17 cellular contexts compared by ENCODE assay signal in the genomic region with DNA sequence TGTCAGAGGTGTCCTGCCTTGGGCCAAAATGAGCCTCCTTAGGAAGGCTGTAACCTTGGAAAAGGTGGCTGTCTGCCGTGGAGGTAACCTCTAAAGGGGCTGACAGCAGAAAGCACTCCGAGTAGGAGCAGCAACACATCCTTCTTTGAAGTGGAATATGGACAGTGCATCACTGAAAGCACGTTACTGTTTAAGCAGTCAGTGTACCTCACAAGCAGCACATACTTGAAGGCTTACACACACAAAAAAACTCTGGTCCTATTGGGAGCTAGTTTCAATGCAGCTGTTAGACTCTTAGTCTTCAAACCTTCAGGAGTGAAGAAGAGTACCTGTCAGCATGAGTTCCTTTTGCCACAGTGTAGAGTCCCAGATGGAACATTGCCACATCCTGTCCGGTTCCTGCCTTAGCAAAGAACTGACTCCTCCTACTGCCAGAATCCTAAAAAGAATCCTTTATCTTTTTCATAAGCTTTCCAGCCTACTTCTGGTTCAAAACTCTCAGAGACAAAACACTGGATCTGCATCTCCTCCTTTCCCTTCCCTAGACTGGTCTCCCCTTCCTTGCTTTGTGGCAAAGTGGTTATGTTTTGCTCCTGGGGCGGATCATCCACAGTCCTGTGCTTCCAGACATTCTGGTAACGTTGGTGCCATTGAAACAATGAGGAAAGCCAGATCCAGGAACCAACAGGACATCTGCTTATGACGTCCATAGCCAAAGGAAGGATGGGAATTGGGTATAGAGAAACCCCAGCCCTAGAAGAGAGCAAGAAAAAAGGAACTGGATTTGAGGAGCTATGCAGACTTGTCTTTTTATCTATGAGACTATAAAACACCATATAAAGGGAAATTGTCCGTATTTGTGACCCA. TPM values are rescaled to one million over a fixed set of nuclear protein-coding genes. Genes with fewer than 3 reads are reported as not detected.
DNase-seq lines count a peak whose midpoint lies in the region; ATAC-seq and TF ChIP-seq lines count a peak whose summit lies in the region.
"Had no signal": no experiment of that assay in that cellular context is flagged by ENCODE, and none has a peak within 500 bp of the region (broad histone marks: within the 10 kb centered on the region; RNA-seq: fewer than 3 reads in every experiment).

No MANE protein-coding gene starts in this region.

- H3K36me3 ChIP-seq in PC-3 (ENCODE audit: low read depth, low read length) (no peaks in the 10 kb centered on the region), smooth muscle cell (ENCODE audit: low read depth) (no peaks in the 10 kb centered on the region)

- H3K9me2 ChIP-seq in PC-3 (replicated peaks; ENCODE audit: low read length) = no peaks in the 10 kb centered on the region

- H3K4me1 Mint-ChIP-seq in activated CD4-positive, alpha-beta T cell treated with anti-CD3 and anti-CD28 coated beads, Interleukin-2, amount 10 ng/mL, durations not matched to agents 24 days and 14 days = peaks cover 5% of the 10 kb centered on the region
- peaks cover 10% of the 10 kb centered on the region for H3K4me1 Mint-ChIP-seq in T-helper 17 cell

- no peak overlapping the region for H3K27ac Mint-ChIP-seq in activated CD4-positive, alpha-beta T cell treated with anti-CD3 and anti-CD28 coated beads, Interleukin-2, amount 10 ng/mL, durations not matched to agents 24 days and 14 days
- H3K27ac Mint-ChIP-seq in T-helper 17 cell = no peak overlapping the region
- H3K27ac Mint-ChIP-seq: CD4-positive, alpha-beta T cell had no signal

- H2AFZ ChIP-seq in PC-3 (ENCODE audit: low read length) (no peak overlapping the region), smooth muscle cell (ENCODE audit: low read depth) (peak overlapping the region; percentile 49)

- POLR2A ChIA-PET in PC-3 (lab: Charles Lee; ENCODE audit: unreplicated experiment) = no interaction called here

- H3K9me3 Mint-ChIP-seq in activated CD4-positive, alpha-beta T cell treated with anti-CD3 and anti-CD28 coated beads, Interleukin-2, amount 10 ng/mL, durations not matched to agents 24 days and 14 days = peaks cover 2% of the 10 kb centered on the region
- H3K9me3 Mint-ChIP-seq: CD4-positive, alpha-beta T cell had no signal

- intact Hi-C loops in activated CD4-positive, alpha-beta T cell treated with anti-CD3 and anti-CD28 coated beads, Interleukin-2, amount 10 ng/mL, durations not matched to agents 24 days and 14 days (cut with micrococcal nuclease) = no loop called here
- intact Hi-C loops in PC-3 (cut with micrococcal nuclease) = no loop called here

- H3K9ac ChIP-seq in PC-3 (ENCODE audit: low read length) (no peak overlapping the region), smooth muscle cell (ENCODE audit: low read depth) (no peak overlapping the region)

- no peaks in the 10 kb centered on the region for H4K20me1 ChIP-seq in PC-3 (ENCODE audit: low read length)
- H4K20me1 ChIP-seq in smooth muscle cell (ENCODE audit: low read depth) = no peaks in the 10 kb centered on the region

- H3K4me1 ChIP-seq in PC-3 (ENCODE audit: insufficient read depth, low read length) = peaks cover 20% of the 10 kb centered on the region
- H3K4me1 ChIP-seq in smooth muscle cell (ENCODE audit: low read depth) = no peaks in the 10 kb centered on the region

- no TSS peak for BruUV-seq in PC-3 (replicated peaks; lab: Mats Ljungman, UMichigan)

- peak; percentile 44 for DNase-seq in activated CD4-positive, alpha-beta T cell treated with anti-CD3 and anti-CD28 coated beads, Interleukin-2, amount 10 ng/mL, durations not matched to agents 24 days and 14 days
- no peak for DNase-seq in activated CD4-positive, alpha-beta T cell treated with anti-CD3 and anti-CD28 coated beads for 1 hour
- DNase-seq in PC-3 = peak; percentile 7
- DNase-seq in fibroblast of mammary gland (ENCODE audit: low read depth) = peak; percentile 8
- no peak for DNase-seq in smooth muscle cell (lab: John Stamatoyannopoulos, UW; ENCODE audit: unreplicated experiment)
- no peak for DNase-seq in T-helper 17 cell
- DNase-seq in NCI-H128 (lab: John Stamatoyannopoulos, UW; ENCODE audit: unreplicated experiment) = no peak
- DNase-seq in NCI-H2171 treated with DMSO at 0.1 percent for 48 hours (lab: John Stamatoyannopoulos, UW) = no peak
- DNase-seq: Calu3; CD4-positive, alpha-beta T cell; KG1; NCI-H1105 treated with DMSO at 0.1 percent for 48 hours; NCI-H187 treated with DMSO at 0.1 percent for 48 hours; NCI-H2227 treated with DMSO at 0.1 percent for 48 hours; NCI-H526; NK-92 treated with Interleukin-12 subunit alpha and Interleukin-12 subunit beta, amount 100 ng/mL, for 24 hours had no signal

- WGBS in smooth muscle cell (ENCODE audit: low lambda C conversion rate) = 63% methylated on average over 8 of the region's 8 CpGs

- H3K27ac ChIP-seq in PC-3 (ENCODE audit: low read length) (no peak overlapping the region), smooth muscle cell (ENCODE audit: low read depth) (no peak overlapping the region)

- TF ChIP-seq CTCF in PC-3 (conservative IDR thresholded peaks at IDR 0.05; ENCODE audit: low read depth, low read length) = no peak
- no peak for TF ChIP-seq CTCF in fibroblast of mammary gland (conservative IDR thresholded peaks at IDR 0.05; ENCODE audit: control insufficient read depth, insufficient read depth, low read depth, low read length)
- no peak for TF ChIP-seq CTCF in smooth muscle cell (IDR thresholded peaks at IDR 0.05; ENCODE audit: borderline replicate concordance, insufficient read depth, poor library complexity, severe bottlenecking)

- no peaks in the 10 kb centered on the region for H3K9me3 ChIP-seq in PC-3 (ENCODE audit: low read length)
- H3K9me3 ChIP-seq in smooth muscle cell (replicated peaks; ENCODE audit: low read depth) = no peaks in the 10 kb centered on the region
- H3K9me3 ChIP-seq in T-helper 17 cell (ENCODE audit: control insufficient read depth, low read length, poor library complexity, severe bottlenecking) = no peaks in the 10 kb centered on the region

- no peak overlapping the region for H3K4me3 ChIP-seq in PC-3 (ENCODE audit: low read length)
- no peak overlapping the region for H3K4me3 ChIP-seq in fibroblast of mammary gland (ENCODE audit: control insufficient read depth, low read depth, low read length)
- no peak overlapping the region for H3K4me3 ChIP-seq in smooth muscle cell

- H3F3A ChIP-seq in PC-3 (ENCODE audit: low read length, unreplicated experiment) (no peaks in the 10 kb centered on the region), smooth muscle cell (ENCODE audit: low read depth) (no peaks in the 10 kb centered on the region)

- H3K27me3 ChIP-seq in PC-3 (ENCODE audit: low read length) (no peaks in the 10 kb centered on the region), smooth muscle cell (ENCODE audit: low read depth) (no peaks in the 10 kb centered on the region)

- peaks cover 34% of the 10 kb centered on the region for H3K27me3 Mint-ChIP-seq in activated CD4-positive, alpha-beta T cell treated with anti-CD3 and anti-CD28 coated beads, Interleukin-2, amount 10 ng/mL, durations not matched to agents 24 days and 14 days
- H3K27me3 Mint-ChIP-seq in T-helper 17 cell = peaks cover 24% of the 10 kb centered on the region
- H3K27me3 Mint-ChIP-seq: CD4-positive, alpha-beta T cell had no signal

- H3K79me2 ChIP-seq in PC-3 (ENCODE audit: low read length) = no peaks in the 10 kb centered on the region
- H3K79me2 ChIP-seq in smooth muscle cell (ENCODE audit: low read depth) = no peaks in the 10 kb centered on the region

- H3K4me2 ChIP-seq in PC-3 (ENCODE audit: low read length) (no peak overlapping the region), smooth muscle cell (no peak overlapping the region)

- CTCF ChIA-PET in PC-3 (lab: Charles Lee) = no interaction called here

- H3K4me3 Mint-ChIP-seq in activated CD4-positive, alpha-beta T cell treated with anti-CD3 and anti-CD28 coated beads, Interleukin-2, amount 10 ng/mL, durations not matched to agents 24 days and 14 days = no peak overlapping the region
- no peak overlapping the region for H3K4me3 Mint-ChIP-seq in T-helper 17 cell
- H3K4me3 Mint-ChIP-seq: CD4-positive, alpha-beta T cell had no signal

- no peaks in the 10 kb centered on the region for H3K36me3 Mint-ChIP-seq in activated CD4-positive, alpha-beta T cell treated with anti-CD3 and anti-CD28 coated beads, Interleukin-2, amount 10 ng/mL, durations not matched to agents 24 days and 14 days (ENCODE audit: low read depth)
- peaks cover 7% of the 10 kb centered on the region for H3K36me3 Mint-ChIP-seq in T-helper 17 cell (ENCODE audit: low read depth)

- ATAC-seq in PC-3 (no peak), T-helper 17 cell (no peak)
- ATAC-seq: HCT116 had no signal

RNA-seq across cellular contexts. Expression of a gene that starts 8.5 kb away (rescaled TPM):
- total RNA-seq in activated CD4-positive, alpha-beta T cell treated with anti-CD3 and anti-CD28 coated beads, Interleukin-2, amount 10 ng/mL, durations not matched to agents 24 days and 14 days = 23.2 and 24.9 TPM in 2 replicates
- 10.4 and 19.2 TPM in 2 replicates for total RNA-seq in PC-3 (2014; rRNA removed)
- 14.7 and 15.9 TPM in 2 replicates for total RNA-seq in smooth muscle cell
- 5.4 and 6.6 TPM in 2 replicates for polyA plus RNA-seq in smooth muscle cell
- 10 to 100 TPM; 16.3 to 18.7 TPM for total RNA-seq in T-helper 17 cell

Comparison
In these comparisons a context has a peak if more than half of its experiments do, and no peak if none do; other contexts are left out.
1. DNase-seq: peak in activated CD4-positive, alpha-beta T cell treated with anti-CD3 and anti-CD28 coated beads, Interleukin-2, amount 10 ng/mL, durations not matched to agents 24 days and 14 days (single experiment), PC-3 (single experiment) and fibroblast of mammary gland (single experiment); none in activated CD4-positive, alpha-beta T cell treated with anti-CD3 and anti-CD28 coated beads for 1 hour (single experiment), smooth muscle cell (single experiment), T-helper 17 cell (0 of 3), NCI-H128 (single experiment) and NCI-H2171 treated with DMSO at 0.1 percent for 48 hours (single experiment).